ENCODE assay signal across 19 cellular contexts in genomic region chr6:122697458-122697857, GRCh38.
DNase-seq lines count a peak whose midpoint lies in the region; ATAC-seq and TF ChIP-seq lines count a peak whose summit lies in the region.
"Had no signal": no experiment of that assay in that cellular context is flagged by ENCODE, and none has a peak within 500 bp of the region (broad histone marks: within the 10 kb centered on the region; RNA-seq: fewer than 3 reads in every experiment).

No MANE protein-coding gene starts in this region.

- H3K27me3 Mint-ChIP-seq in T-helper 2 cell treated with Interferon-gamma antibody and Interleukin-4, amounts not matched to agents 5 μg/mL and 100 μg/mL, for 36 hours (ENCODE audit: low read depth): no peaks in the 10 kb centered on the region
- H3K27me3 Mint-ChIP-seq: CD4-positive, CD25-positive, alpha-beta regulatory T cell had no signal

- CTCF ChIA-PET in PC-3 (lab: Charles Lee): no interaction called here

- ATAC-seq in PC-3: no peak
- ATAC-seq in GM18505 (IDR thresholded peaks at IDR 0.05; ENCODE audit: unreplicated experiment): no peak
- ATAC-seq: GM23338 had no signal

- no peak overlapping the region for H3K27ac Mint-ChIP-seq in T-helper 2 cell treated with Interferon-gamma antibody and Interleukin-4, amounts not matched to agents 5 μg/mL and 100 μg/mL, for 36 hours

- H3K4me1 ChIP-seq in PC-3 (ENCODE audit: insufficient read depth, low read length) (peaks cover 45% of the 10 kb centered on the region), smooth muscle cell (ENCODE audit: low read depth) (peaks cover 10% of the 10 kb centered on the region)
- H3K4me1 ChIP-seq: BLaER1 had no signal

- H3K4me2 ChIP-seq in PC-3 (ENCODE audit: low read length) (peak overlapping the region; percentile 70), smooth muscle cell (no peak overlapping the region)
- H3K4me2 ChIP-seq: BLaER1, GM23338 had no signal

- no TSS peak for BruUV-seq in PC-3 (replicated peaks; lab: Mats Ljungman, UMichigan)

- H3K36me3 ChIP-seq in PC-3 (ENCODE audit: low read depth, low read length) (no peaks in the 10 kb centered on the region), smooth muscle cell (ENCODE audit: low read depth) (no peaks in the 10 kb centered on the region)
- H3K36me3 ChIP-seq: BLaER1 had no signal

- no peak for TF ChIP-seq CTCF in PC-3 (conservative IDR thresholded peaks at IDR 0.05; ENCODE audit: low read depth, low read length)
- no peak for TF ChIP-seq CTCF in smooth muscle cell (IDR thresholded peaks at IDR 0.05; ENCODE audit: borderline replicate concordance, insufficient read depth, poor library complexity, severe bottlenecking)

- H3K27me3 ChIP-seq in PC-3 (ENCODE audit: low read length) (no peaks in the 10 kb centered on the region), smooth muscle cell (ENCODE audit: low read depth) (no peaks in the 10 kb centered on the region)
- H3K27me3 ChIP-seq: BLaER1 had no signal

- no peak overlapping the region for H3K4me3 ChIP-seq in PC-3 (ENCODE audit: low read length)
- no peak overlapping the region for H3K4me3 ChIP-seq in smooth muscle cell
- H3K4me3 ChIP-seq: BLaER1, GM23338 had no signal

- H4K20me1 ChIP-seq in PC-3 (ENCODE audit: low read length) (no peaks in the 10 kb centered on the region), smooth muscle cell (ENCODE audit: low read depth) (no peaks in the 10 kb centered on the region)
- H4K20me1 ChIP-seq: BLaER1 had no signal

- peak; percentile 52 for DNase-seq in ELF-1 (ENCODE audit: low read depth, low spot score)
- no peak for DNase-seq in PC-3
- no peak for DNase-seq in epithelial cell of prostate (ENCODE audit: low read depth, low spot score)
- DNase-seq in smooth muscle cell (lab: John Stamatoyannopoulos, UW; ENCODE audit: unreplicated experiment): no peak
- no peak for DNase-seq in NCI-H2171 (lab: John Stamatoyannopoulos, UW)
- no peak for DNase-seq in T-helper 2 cell treated with Interferon-gamma antibody and Interleukin-4, amounts not matched to agents 5 μg/mL and 100 μg/mL, for 36 hours (ENCODE audit: low spot score)
- DNase-seq: CD4-positive, CD25-positive, alpha-beta regulatory T cell; H9; NCI-H1105; NCI-H1436 treated with DMSO at 0.1 percent for 48 hours; NCI-H2029; NCI-H2227 treated with DMSO at 0.1 percent for 48 hours; NCI-H510A; SK-N-SH; SW 1271 had no signal

- H3K9me3 ChIP-seq in PC-3 (ENCODE audit: low read length): no peaks in the 10 kb centered on the region
- H3K9me3 ChIP-seq in smooth muscle cell (replicated peaks; ENCODE audit: low read depth): no peaks in the 10 kb centered on the region
- H3K9me3 ChIP-seq: BLaER1, SK-N-SH had no signal

- peak overlapping the region; percentile 73 for H3K9ac ChIP-seq in PC-3 (ENCODE audit: low read length)
- no peak overlapping the region for H3K9ac ChIP-seq in smooth muscle cell (ENCODE audit: low read depth)
- H3K9ac ChIP-seq: BLaER1, SK-N-SH had no signal

- TF ChIP-seq POLR2A in GM18505 (IDR thresholded peaks at IDR 0.05; ENCODE audit: borderline replicate concordance, extremely low read depth, insufficient read depth, insufficient read length): no peak

- no peaks in the 10 kb centered on the region for H3K36me3 Mint-ChIP-seq in T-helper 2 cell treated with Interferon-gamma antibody and Interleukin-4, amounts not matched to agents 5 μg/mL and 100 μg/mL, for 36 hours (ENCODE audit: low read depth)
- H3K36me3 Mint-ChIP-seq: CD4-positive, CD25-positive, alpha-beta regulatory T cell had no signal

- no peaks in the 10 kb centered on the region for H3K9me3 Mint-ChIP-seq in T-helper 2 cell treated with Interferon-gamma antibody and Interleukin-4, amounts not matched to agents 5 μg/mL and 100 μg/mL, for 36 hours
- H3K9me3 Mint-ChIP-seq: GM23338, H9 had no signal

- H3K27ac ChIP-seq in PC-3 (ENCODE audit: low read length) (peak overlapping the region; percentile 99), epithelial cell of prostate (peak overlapping the region; percentile 94), smooth muscle cell (ENCODE audit: low read depth) (peak overlapping the region; percentile 82)
- H3K27ac ChIP-seq: BLaER1, HL-60 had no signal

- no peak overlapping the region for H3K4me3 Mint-ChIP-seq in T-helper 2 cell treated with Interferon-gamma antibody and Interleukin-4, amounts not matched to agents 5 μg/mL and 100 μg/mL, for 36 hours
- H3K4me3 Mint-ChIP-seq: CD4-positive, CD25-positive, alpha-beta regulatory T cell; GM23338; H9 had no signal

- peaks cover 8% of the 10 kb centered on the region for H3F3A ChIP-seq in PC-3 (ENCODE audit: low read length, unreplicated experiment)
- no peaks in the 10 kb centered on the region for H3F3A ChIP-seq in smooth muscle cell (ENCODE audit: low read depth)

- no peaks in the 10 kb centered on the region for H3K4me1 Mint-ChIP-seq in T-helper 2 cell treated with Interferon-gamma antibody and Interleukin-4, amounts not matched to agents 5 μg/mL and 100 μg/mL, for 36 hours (ENCODE audit: low read depth)
- H3K4me1 Mint-ChIP-seq: CD4-positive, CD25-positive, alpha-beta regulatory T cell had no signal

- H3K79me2 ChIP-seq in PC-3 (ENCODE audit: low read length) (0 out of 2 replicates have a peak, but pooled peaks cover 6% of the 10 kb centered on the region), smooth muscle cell (ENCODE audit: low read depth) (no peaks in the 10 kb centered on the region)

- H2AFZ ChIP-seq in PC-3 (ENCODE audit: low read length) (no peak overlapping the region), smooth muscle cell (ENCODE audit: low read depth) (no peak overlapping the region)
- H2AFZ ChIP-seq: GM23338 had no signal

- no peaks in the 10 kb centered on the region for H3K9me2 ChIP-seq in PC-3 (replicated peaks; ENCODE audit: low read length)
- H3K9me2 ChIP-seq: SK-N-SH had no signal

- 72% methylated on average over 1 of the region's 1 CpG for WGBS in smooth muscle cell (ENCODE audit: low lambda C conversion rate)

- intact Hi-C loops in PC-3 (cut with micrococcal nuclease): loop anchor here (2.0 kb wide), 1 partner anchor 21 kb away; no protein-coding TSS in a partner anchor

- POLR2A ChIA-PET in PC-3 (lab: Charles Lee; ENCODE audit: unreplicated experiment): no interaction called here
